ENCODE assay signal across 8 cellular contexts in the genomic region with DNA sequence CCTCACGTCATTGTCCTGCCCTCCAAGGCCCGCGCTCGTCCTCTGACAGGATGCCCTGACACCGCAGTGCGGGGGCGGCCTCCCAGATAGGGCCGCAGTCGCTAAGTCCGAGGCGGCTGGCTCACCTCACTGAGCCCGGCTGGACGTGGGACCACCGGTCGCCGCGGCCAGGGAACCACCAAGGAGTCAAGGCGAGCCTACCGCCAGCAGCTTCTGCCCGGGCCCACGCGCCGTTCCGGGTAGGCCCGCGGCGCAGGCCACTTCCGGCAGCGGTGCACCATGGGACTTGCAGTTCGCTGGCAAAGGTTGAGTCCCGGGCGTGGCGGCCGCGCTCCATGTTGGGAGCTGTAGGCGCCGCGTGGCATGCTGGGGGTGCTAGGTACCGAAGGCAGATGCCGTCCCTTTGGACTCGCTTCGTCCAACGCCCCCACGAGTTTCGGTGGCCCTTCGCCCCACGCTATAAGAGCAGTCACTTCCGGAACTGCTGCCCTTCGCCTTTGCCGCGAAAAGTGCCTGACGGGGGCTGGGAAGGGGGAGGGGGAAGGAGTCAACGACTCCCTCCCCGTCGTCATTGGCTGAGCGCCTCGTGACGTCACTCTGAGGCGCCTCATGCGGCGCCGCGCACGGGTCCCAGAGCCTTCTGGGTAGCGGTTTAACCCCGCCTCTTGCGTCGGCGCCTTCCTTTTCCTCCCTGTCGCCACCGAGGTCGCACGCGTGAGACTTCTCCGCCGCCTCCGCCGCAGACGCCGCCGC. TPM values are rescaled to one million over a fixed set of nuclear protein-coding genes. Genes with fewer than 3 reads are reported as not detected.
DNase-seq lines count a peak whose midpoint lies in the region; ATAC-seq lines count a peak whose summit lies in the region.

A gene (plus strand): TSS at position 681 of the 753 bp plus-strand sequence. CDS start 268 bp downstream, outside the sequence.

- H3K4me2 ChIP-seq in GM23248 (ENCODE audit: unreplicated experiment): peak within 1 kb of the TSS; percentile 94

- peak within 1 kb of the TSS; percentile 86 for H3K4me3 ChIP-seq in GM23248
- peak within 1 kb of the TSS; percentile 96 for H3K4me3 ChIP-seq in naive thymus-derived CD4-positive, alpha-beta T cell (ENCODE audit: low read length)

- H3K4me3 Mint-ChIP-seq in activated T-helper 1 cell treated with anti-CD3 and anti-CD28 coated beads, Interleukin-12 subunit alpha, Interleukin-12 subunit beta, Interleukin-2, Interleukin-4 antibody, amounts not matched to agents 30 ng/mL and 10 ng/mL and 1 ng/mL, durations not matched to agents 14 hours and 24 hours and 36 hours: peak within 1 kb of the TSS; percentile 92
- peak within 1 kb of the TSS; percentile 88 to 96 (median 95) for H3K4me3 Mint-ChIP-seq in naive thymus-derived CD4-positive, alpha-beta T cell
- H3K4me3 Mint-ChIP-seq in stimulated activated naive B cell treated with anti-CD40 and anti-IgM and Interleukin-4, amounts not matched to agents 10 μg/mL and 1 μg/mL and 100 μg/mL, for 72 hours: peak within 1 kb of the TSS; percentile 91 to 97

- H3K9ac ChIP-seq in GM23248: peak within 1 kb of the TSS; percentile 95

- H3F3A ChIP-seq in GM23248 (ENCODE audit: insufficient read depth): peaks cover 34% of the 10 kb centered on the region

- ATAC-seq in naive thymus-derived CD4-positive, alpha-beta T cell: peak; percentile 90
- peak; percentile 85 to 88 for ATAC-seq in stimulated activated naive B cell treated with anti-CD40 and anti-IgM and Interleukin-4, amounts not matched to agents 10 μg/mL and 1 μg/mL and 100 μg/mL, for 72 hours (replicated peaks)

- H3K9me3 ChIP-seq in GM23248 (ENCODE audit: low read depth): no peaks in the 10 kb centered on the region
- H3K9me3 ChIP-seq in naive thymus-derived CD4-positive, alpha-beta T cell (ENCODE audit: control insufficient read depth in 2 of 3, low read length in 3 of 3): no peaks in the 10 kb centered on the region

- POLR2A ChIA-PET in naive thymus-derived CD4-positive, alpha-beta T cell (lab: Charles Lee): interaction anchor here (0.6 to 2.2 kb wide), 14 partner anchors 9 to 572 kb away, joined by 3 to 51 read pairs (median 4); a partner anchor contains a TSS

- in situ Hi-C loops in GM23248 (cut with MboI): no loop called here

- H3K9me3 Mint-ChIP-seq in activated T-helper 1 cell treated with anti-CD3 and anti-CD28 coated beads, Interleukin-12 subunit alpha, Interleukin-12 subunit beta, Interleukin-2, Interleukin-4 antibody, amounts not matched to agents 30 ng/mL and 10 ng/mL and 1 ng/mL, durations not matched to agents 14 hours and 24 hours and 36 hours: no peaks in the 10 kb centered on the region
- H3K9me3 Mint-ChIP-seq in naive thymus-derived CD4-positive, alpha-beta T cell: peaks cover 0 to 3% (median 0%) of the 10 kb centered on the region in 11 donors
- no peaks in the 10 kb centered on the region for H3K9me3 Mint-ChIP-seq in stimulated activated naive B cell treated with anti-CD40 and anti-IgM and Interleukin-4, amounts not matched to agents 10 μg/mL and 1 μg/mL and 100 μg/mL, for 72 hours

- DNase-seq in DMS79 treated with DMSO at 0.1 percent for 48 hours (lab: John Stamatoyannopoulos, UW): peak; percentile 60
- DNase-seq in GM23248: peak; percentile 99
- DNase-seq in Kasumi-1 (lab: John Stamatoyannopoulos, UW): peak; percentile 96 to 98
- peak; percentile 94 for DNase-seq in RPMI7951 (ENCODE audit: low read depth)
- peak; percentile 97 for DNase-seq in activated T-helper 1 cell treated with anti-CD3 and anti-CD28 coated beads, Interleukin-12 subunit alpha, Interleukin-12 subunit beta, Interleukin-2, Interleukin-4 antibody, amounts not matched to agents 30 ng/mL and 10 ng/mL and 1 ng/mL, durations not matched to agents 14 hours and 24 hours and 36 hours (ENCODE audit: low spot score)
- DNase-seq in fibroblast of gingiva (ENCODE audit: low read depth): peak; percentile 98
- peak; percentile 95 to 99 (median 98) for DNase-seq in naive thymus-derived CD4-positive, alpha-beta T cell
- peak; percentile 96 for DNase-seq in stimulated activated naive B cell treated with anti-CD40 and anti-IgM and Interleukin-4, amounts not matched to agents 10 μg/mL and 1 μg/mL and 100 μg/mL, for 72 hours

- peak within 1 kb of the TSS; percentile 76 for H2AFZ ChIP-seq in GM23248

- H3K27me3 Mint-ChIP-seq in activated T-helper 1 cell treated with anti-CD3 and anti-CD28 coated beads, Interleukin-12 subunit alpha, Interleukin-12 subunit beta, Interleukin-2, Interleukin-4 antibody, amounts not matched to agents 30 ng/mL and 10 ng/mL and 1 ng/mL, durations not matched to agents 14 hours and 24 hours and 36 hours (ENCODE audit: insufficient read depth): no peaks in the 10 kb centered on the region
- H3K27me3 Mint-ChIP-seq in naive thymus-derived CD4-positive, alpha-beta T cell: no peaks in the 10 kb centered on the region
- no peaks in the 10 kb centered on the region for H3K27me3 Mint-ChIP-seq in stimulated activated naive B cell treated with anti-CD40 and anti-IgM and Interleukin-4, amounts not matched to agents 10 μg/mL and 1 μg/mL and 100 μg/mL, for 72 hours

- peak within 1 kb of the TSS; percentile 98 for H3K27ac ChIP-seq in GM23248
- peak within 1 kb of the TSS; percentile 96 for H3K27ac ChIP-seq in naive thymus-derived CD4-positive, alpha-beta T cell (ENCODE audit: low read depth, low read length)

- H3K4me1 Mint-ChIP-seq in activated T-helper 1 cell treated with anti-CD3 and anti-CD28 coated beads, Interleukin-12 subunit alpha, Interleukin-12 subunit beta, Interleukin-2, Interleukin-4 antibody, amounts not matched to agents 30 ng/mL and 10 ng/mL and 1 ng/mL, durations not matched to agents 14 hours and 24 hours and 36 hours (ENCODE audit: low read depth): peaks cover 28% of the 10 kb centered on the region
- peaks cover 8 to 51% (median 32%) of the 10 kb centered on the region in 7 donors for H3K4me1 Mint-ChIP-seq in naive thymus-derived CD4-positive, alpha-beta T cell
- peaks cover 36 to 51% of the 10 kb centered on the region in 2 donors for H3K4me1 Mint-ChIP-seq in stimulated activated naive B cell treated with anti-CD40 and anti-IgM and Interleukin-4, amounts not matched to agents 10 μg/mL and 1 μg/mL and 100 μg/mL, for 72 hours

- no peaks in the 10 kb centered on the region for H3K9me2 ChIP-seq in GM23248 (ENCODE audit: insufficient read depth)

- intact Hi-C loops in activated T-helper 1 cell treated with anti-CD3 and anti-CD28 coated beads, Interleukin-12 subunit alpha, Interleukin-12 subunit beta, Interleukin-2, Interleukin-4 antibody, amounts not matched to agents 30 ng/mL and 10 ng/mL and 1 ng/mL, durations not matched to agents 14 hours and 24 hours and 36 hours (cut with micrococcal nuclease): loop anchor here (1.0 to 5.0 kb wide), 7 partner anchors 10 to 602 kb away; a partner anchor contains a TSS
- intact Hi-C loops in naive thymus-derived CD4-positive, alpha-beta T cell (cut with micrococcal nuclease): loop anchor here (1.0 to 2.0 kb wide), 11 partner anchors 10 to 1591 kb away; a partner anchor contains a TSS

- H3K27ac Mint-ChIP-seq in activated T-helper 1 cell treated with anti-CD3 and anti-CD28 coated beads, Interleukin-12 subunit alpha, Interleukin-12 subunit beta, Interleukin-2, Interleukin-4 antibody, amounts not matched to agents 30 ng/mL and 10 ng/mL and 1 ng/mL, durations not matched to agents 14 hours and 24 hours and 36 hours: peak within 1 kb of the TSS; percentile 90
- peak within 1 kb of the TSS; percentile 91 to 99 (median 97) for H3K27ac Mint-ChIP-seq in naive thymus-derived CD4-positive, alpha-beta T cell
- peak within 1 kb of the TSS; percentile 99 for H3K27ac Mint-ChIP-seq in stimulated activated naive B cell treated with anti-CD40 and anti-IgM and Interleukin-4, amounts not matched to agents 10 μg/mL and 1 μg/mL and 100 μg/mL, for 72 hours

- 1 to 2% methylated on average over 52 to 81 of the region's 81 CpGs for WGBS in GM23248 (ENCODE audit: low coverage in 1 of 2, low lambda C conversion rate in 2 of 2, missing lambda C conversion rate in 2 of 2), 2 experiments

- H3K79me2 ChIP-seq in GM23248 (ENCODE audit: insufficient read depth): peaks cover 63% of the 10 kb centered on the region

- H3K36me3 ChIP-seq in GM23248 (ENCODE audit: low read depth): peaks cover 19% of the 10 kb centered on the region
- H3K36me3 ChIP-seq in naive thymus-derived CD4-positive, alpha-beta T cell (ENCODE audit: control insufficient read depth in 2 of 3, insufficient read depth in 3 of 3, low read length in 3 of 3): peaks cover 10 to 33% (median 12%) of the 10 kb centered on the region in 3 experiments

- H4K20me1 ChIP-seq in GM23248 (ENCODE audit: insufficient read depth): no peaks in the 10 kb centered on the region; the same call in 1 of the 2 replicates

- CTCF ChIA-PET in naive thymus-derived CD4-positive, alpha-beta T cell (lab: Charles Lee): interaction anchor here (0.6 kb wide), 1 partner anchor 64 kb away, joined by 4 read pairs; no protein-coding TSS in a partner anchor

- no peaks in the 10 kb centered on the region for H3K27me3 ChIP-seq in GM23248 (replicated peaks; ENCODE audit: insufficient read depth)
- no peaks in the 10 kb centered on the region for H3K27me3 ChIP-seq in naive thymus-derived CD4-positive, alpha-beta T cell (ENCODE audit: control insufficient read depth in 2 of 2, insufficient read depth in 2 of 2, low read length in 2 of 2)

- peaks cover 29% of the 10 kb centered on the region for H3K36me3 Mint-ChIP-seq in activated T-helper 1 cell treated with anti-CD3 and anti-CD28 coated beads, Interleukin-12 subunit alpha, Interleukin-12 subunit beta, Interleukin-2, Interleukin-4 antibody, amounts not matched to agents 30 ng/mL and 10 ng/mL and 1 ng/mL, durations not matched to agents 14 hours and 24 hours and 36 hours (ENCODE audit: low read depth)
- H3K36me3 Mint-ChIP-seq in naive thymus-derived CD4-positive, alpha-beta T cell: peaks cover 0 to 16% (median 0%) of the 10 kb centered on the region in 5 donors
- peaks cover 31 to 46% of the 10 kb centered on the region in 2 donors for H3K36me3 Mint-ChIP-seq in stimulated activated naive B cell treated with anti-CD40 and anti-IgM and Interleukin-4, amounts not matched to agents 10 μg/mL and 1 μg/mL and 100 μg/mL, for 72 hours

- H3K4me1 ChIP-seq in GM23248 (ENCODE audit: insufficient read depth): peaks cover 20% of the 10 kb centered on the region
- H3K4me1 ChIP-seq in naive thymus-derived CD4-positive, alpha-beta T cell (ENCODE audit: control insufficient read depth in 2 of 2, insufficient read depth in 2 of 2, low read length in 2 of 2): peaks cover 24 to 26% of the 10 kb centered on the region in 2 donors

RNA-seq across cellular contexts. Expression of the gene that starts here (rescaled TPM):
- total RNA-seq in GM23248 (2014; rRNA removed; shearing (Covaris generic)): 162 and 263 TPM in 2 replicates
- polyA plus RNA-seq in GM23248 (2016; fragmentation: Nextera tagmentation; extraction: Ambion mirVana): 726 and 744 TPM in 2 replicates
- total RNA-seq in RPMI7951 (2014; rRNA removed; shearing (Covaris generic)): 886 and 920 TPM in 2 replicates
- 2,072 and 2,148 TPM in 2 replicates for total RNA-seq in activated T-helper 1 cell treated with anti-CD3 and anti-CD28 coated beads, Interleukin-12 subunit alpha, Interleukin-12 subunit beta, Interleukin-2, Interleukin-4 antibody, amounts not matched to agents 30 ng/mL and 10 ng/mL and 1 ng/mL, durations not matched to agents 14 hours and 24 hours and 36 hours
- 1,000 to 10,000 TPM; 2,266 to 5,944 (median 5,497) TPM for total RNA-seq in naive thymus-derived CD4-positive, alpha-beta T cell
- polyA plus RNA-seq in naive thymus-derived CD4-positive, alpha-beta T cell: 1,000 to 10,000 TPM; 3,734 to 4,844 TPM

Comparison
In these comparisons a context has a peak if more than half of its experiments do, and no peak if none do; other contexts are left out.
1. Peak in every context shown above with its lines: DNase-seq, ATAC-seq, H3K4me3 ChIP-seq and H3K27ac ChIP-seq.